ENCODE assay signal across 8 cellular contexts in the genomic region with DNA sequence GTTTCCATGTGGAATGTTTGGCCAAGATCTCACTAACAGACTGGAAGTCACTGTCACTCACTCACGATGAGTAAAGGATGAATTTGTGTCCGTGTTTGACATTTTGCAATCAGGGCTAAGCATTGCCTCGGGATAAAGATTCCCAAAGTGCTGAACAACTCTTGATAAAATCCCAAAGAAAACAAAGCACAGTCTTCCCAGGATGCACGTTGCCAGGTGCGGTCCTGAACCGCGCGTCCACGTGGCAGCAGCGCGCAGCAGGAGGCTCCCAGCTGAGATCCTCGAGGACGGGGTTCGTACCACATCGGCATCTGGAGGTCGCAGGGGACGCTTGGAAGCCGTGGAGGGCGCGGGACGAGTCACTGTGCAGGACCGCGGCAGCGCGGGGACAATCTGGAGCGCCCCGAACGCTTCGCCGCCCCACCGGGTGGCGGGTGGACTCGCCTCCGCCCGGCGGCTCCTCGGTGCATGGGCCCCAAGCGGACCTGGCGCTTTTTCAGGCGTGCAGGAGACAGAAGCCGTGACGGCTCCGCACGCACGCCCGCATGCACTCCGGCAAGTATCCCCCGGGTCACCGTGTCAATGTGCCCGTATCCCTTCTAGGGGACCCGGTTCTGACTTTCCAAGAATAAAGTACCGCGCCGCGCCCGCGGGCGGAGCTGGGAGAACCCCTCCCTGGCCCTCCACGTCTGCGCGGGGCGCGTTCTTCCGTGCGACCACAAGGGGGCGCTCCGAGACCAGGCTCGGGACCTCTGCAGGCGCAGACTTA. TPM values are rescaled to one million over a fixed set of nuclear protein-coding genes. Genes with fewer than 3 reads are reported as not detected.
DNase-seq lines count a peak whose midpoint lies in the region; ATAC-seq and TF ChIP-seq lines count a peak whose summit lies in the region.

No MANE protein-coding gene starts in this region.

- intact Hi-C loops in CD8-positive, alpha-beta T cell (cut with DNase I, micrococcal nuclease) = loop anchor here (1.0 to 10.0 kb wide), 7 partner anchors 11 to 1866 kb away; no protein-coding TSS in a partner anchor

- no peaks in the 10 kb centered on the region for H3K79me2 ChIP-seq in osteoblast (ENCODE audit: insufficient read depth, low read length)

- H3K27me3 Mint-ChIP-seq in CD8-positive, alpha-beta T cell (ENCODE audit: low read depth) = peaks cover 24% of the 10 kb centered on the region

- no peaks in the 10 kb centered on the region for H3K36me3 ChIP-seq in CD8-positive, alpha-beta T cell (ENCODE audit: insufficient read depth, low read length)
- H3K36me3 ChIP-seq in osteoblast (ENCODE audit: insufficient read depth, low read length) = no peaks in the 10 kb centered on the region
- H3K36me3 ChIP-seq in thymus (ENCODE audit: control insufficient read depth, insufficient read depth) = no peaks in the 10 kb centered on the region

- H4K20me1 ChIP-seq in osteoblast (ENCODE audit: insufficient read depth, low read length) = no peaks in the 10 kb centered on the region

- no peaks in the 10 kb centered on the region for H3K4me1 ChIP-seq in CD8-positive, alpha-beta T cell (ENCODE audit: insufficient read depth, low read length)
- peaks cover 31% of the 10 kb centered on the region for H3K4me1 ChIP-seq in osteoblast (ENCODE audit: insufficient read depth, low read length)
- peaks cover 2% of the 10 kb centered on the region for H3K4me1 ChIP-seq in thymus (ENCODE audit: control insufficient read depth, insufficient read depth, low read length)

- H3K27me3 ChIP-seq in CD8-positive, alpha-beta T cell (ENCODE audit: insufficient read depth, low read length) = peaks cover 6% of the 10 kb centered on the region
- H3K27me3 ChIP-seq in osteoblast (ENCODE audit: insufficient read depth, low read length) = no peaks in the 10 kb centered on the region
- peaks cover 21% of the 10 kb centered on the region for H3K27me3 ChIP-seq in thymus (ENCODE audit: control insufficient read depth, insufficient read depth)

- peak overlapping the region; percentile 85 for H3K4me2 ChIP-seq in osteoblast (ENCODE audit: insufficient read depth, low read length)

- POLR2A ChIA-PET in CD8-positive, alpha-beta T cell (lab: Charles Lee) = interaction anchor here (1.1 to 1.3 kb wide), 2 partner anchors 64 to 72 kb away, joined by 3 to 5 read pairs; no protein-coding TSS in a partner anchor

- no peaks in the 10 kb centered on the region for H3K9me3 Mint-ChIP-seq in CD8-positive, alpha-beta T cell

- H3K27ac Mint-ChIP-seq in CD8-positive, alpha-beta T cell = no peak overlapping the region

- H3K36me3 Mint-ChIP-seq in CD8-positive, alpha-beta T cell = no peaks in the 10 kb centered on the region

- peak overlapping the region; percentile 85 for H2AFZ ChIP-seq in osteoblast (ENCODE audit: low read length)

- ATAC-seq in CD8-positive, alpha-beta T cell = peak; percentile 97
- peak; percentile 82 for ATAC-seq in GM21576 (IDR thresholded peaks at IDR 0.05; ENCODE audit: unreplicated experiment)

- no peaks in the 10 kb centered on the region for H3K9me3 ChIP-seq in CD8-positive, alpha-beta T cell (ENCODE audit: low read length)
- H3K9me3 ChIP-seq in osteoblast (ENCODE audit: low read depth, low read length) (no peaks in the 10 kb centered on the region), thymus (ENCODE audit: control insufficient read depth) (no peaks in the 10 kb centered on the region)

- peaks cover 8% of the 10 kb centered on the region for H3K4me1 Mint-ChIP-seq in CD8-positive, alpha-beta T cell (ENCODE audit: low read depth)

- CTCF ChIA-PET in CD8-positive, alpha-beta T cell (lab: Charles Lee) = interaction anchor here (0.6 to 7.7 kb wide), 20 partner anchors 10 to 668 kb away, joined by 3 to 140 read pairs (median 5); a partner anchor contains a TSS

- H3K4me3 ChIP-seq in CD8-positive, alpha-beta T cell (ENCODE audit: low read depth, low read length) = peak overlapping the region; percentile 47
- H3K4me3 ChIP-seq in Jurkat, Clone E6-1 (ENCODE audit: low read length) = peak overlapping the region; percentile 44
- peak overlapping the region; percentile 46 to 64 for H3K4me3 ChIP-seq in foreskin fibroblast (ENCODE audit: low read depth in 1 of 2, low read length in 2 of 2)
- peak overlapping the region; percentile 75 for H3K4me3 ChIP-seq in osteoblast (ENCODE audit: insufficient read depth, low read length)
- H3K4me3 ChIP-seq in thymus (ENCODE audit: low read length) = peak overlapping the region; percentile 36

- TF ChIP-seq CTCF in CD8-positive, alpha-beta T cell (IDR thresholded peaks at IDR 0.05) = peak; percentile 99
- TF ChIP-seq CTCF in foreskin fibroblast (IDR thresholded peaks at IDR 0.05; ENCODE audit: low read depth, low read length) (peak; percentile 89), osteoblast (IDR thresholded peaks at IDR 0.05; ENCODE audit: extremely low read depth, low read depth, low read length) (peak; percentile 92)

- peak overlapping the region; percentile 67 for H3K4me3 Mint-ChIP-seq in CD8-positive, alpha-beta T cell

- WGBS in thymus = 4% methylated on average over 69 of the region's 69 CpGs

- DNase-seq in CD8-positive, alpha-beta T cell = peak; percentile 80 to 95 (median 87)
- DNase-seq in Jurkat, Clone E6-1 (ENCODE audit: low read depth, low spot score) = peak; percentile 67
- DNase-seq in activated T-cell treated with anti-CD3 and anti-CD28 coated beads for 48 hours (ENCODE audit: low read depth) (peak; percentile 86), foreskin fibroblast (peak; percentile 77 to 94), osteoblast (ENCODE audit: insufficient read length, low spot score, missing footprints) (peak; percentile 97), NCI-H187 treated with DMSO at 0.1 percent for 48 hours (lab: John Stamatoyannopoulos, UW) (no peak)

- H3K27ac ChIP-seq in CD8-positive, alpha-beta T cell (ENCODE audit: low read depth, low read length) = no peak overlapping the region
- peak overlapping the region; percentile 47 for H3K27ac ChIP-seq in osteoblast (ENCODE audit: low read depth, low read length)
- no peak overlapping the region for H3K27ac ChIP-seq in thymus (ENCODE audit: low read depth)

RNA-seq across cellular contexts. Expression of a gene that starts 17.7 kb away (rescaled TPM):
- total RNA-seq in CD8-positive, alpha-beta T cell = not detected
- not detected for polyA plus RNA-seq in Jurkat, Clone E6-1 (2012; ENCODE audit: insufficient read depth, insufficient read length)
- under 0.01 and 0.29 TPM in 2 replicates for total RNA-seq in osteoblast
- 0.07 TPM for polyA plus RNA-seq in thymus

RNA-seq across cellular contexts. Expression of a gene that starts 36.1 kb away (rescaled TPM):
- not detected for total RNA-seq in CD8-positive, alpha-beta T cell
- polyA plus RNA-seq in Jurkat, Clone E6-1 (2012; ENCODE audit: insufficient read depth, insufficient read length) = not detected
- total RNA-seq in osteoblast = 3.6 and 5.0 TPM in 2 replicates
- 0.55 TPM for polyA plus RNA-seq in thymus
